21 cellular contexts compared by ENCODE assay signal in the genomic region with DNA sequence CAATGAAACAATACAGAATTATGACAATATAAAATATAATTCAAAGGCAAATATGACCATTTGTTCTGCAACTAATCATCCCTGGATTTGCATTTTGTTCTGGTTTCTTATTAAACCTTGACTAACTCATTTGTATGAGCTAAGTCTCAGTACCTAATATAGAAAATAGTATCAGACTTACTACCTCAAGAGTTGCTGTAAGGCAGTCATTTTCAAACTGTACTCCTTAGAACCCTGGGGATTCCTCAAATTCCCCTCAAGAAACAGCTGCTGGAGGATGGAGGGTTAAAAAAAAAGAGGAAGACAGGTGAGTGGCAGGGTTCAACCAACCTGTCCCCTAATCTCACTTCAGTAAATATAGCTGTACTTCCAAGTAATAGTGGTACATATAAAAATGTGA.
"Had no signal": no experiment of that assay in that cellular context is flagged by ENCODE, and none has a peak within 500 bp of the region (broad histone marks: within the 10 kb centered on the region; RNA-seq: fewer than 3 reads in every experiment).

No MANE protein-coding gene starts in this region.

- H2AFZ ChIP-seq: neural progenitor cell had no signal

- H3K4me3 Mint-ChIP-seq: activated naive CD8-positive, alpha-beta T cell treated with anti-CD3 and anti-CD28 coated beads, Interleukin-2, amount 10 ng/mL, durations not matched to agents 7 days and 5 days; activated T-helper 1 cell treated with anti-CD3 and anti-CD28 coated beads, Interleukin-12 subunit alpha, Interleukin-12 subunit beta, Interleukin-2, Interleukin-4 antibody, amounts not matched to agents 30 ng/mL and 10 ng/mL and 1 ng/mL, durations not matched to agents 14 hours and 24 hours and 36 hours; dendritic cell treated with granulocyte-macrophage colony-stimulating factor and Interleukin-4, amounts not matched to agents 40 ng/mL and 50 ng/mL, for 4 days; naive B cell; neural progenitor cell had no signal

- H3K4me1 Mint-ChIP-seq: neural progenitor cell had no signal

- H3K9ac ChIP-seq: neural progenitor cell had no signal

- H3K4me2 ChIP-seq: neural progenitor cell, smooth muscle cell had no signal

- ATAC-seq: foreskin keratinocyte, psoas muscle had no signal

- H3K27ac ChIP-seq: brain microvascular endothelial cell, foreskin keratinocyte, left lung, neural progenitor cell, psoas muscle, right lobe of liver, stomach, thoracic aorta had no signal

- H3K4me1 ChIP-seq: foreskin keratinocyte, left lung, neural progenitor cell, psoas muscle, right lobe of liver, stomach had no signal

- DNase-seq: activated naive CD4-positive, alpha-beta T cell; activated naive CD8-positive, alpha-beta T cell treated with anti-CD3 and anti-CD28 coated beads, Interleukin-2, amount 10 ng/mL, durations not matched to agents 7 days and 5 days; brain microvascular endothelial cell; effector memory CD4-positive, alpha-beta T cell; foreskin keratinocyte; glutamatergic neuron; hypothalamus; kidney; left lung; mammary epithelial cell; naive B cell; psoas muscle; right lobe of liver; stimulated activated CD4-positive, alpha-beta T cell treated with anti-CD3 and anti-CD28 coated beads, Interleukin-4, amount 100 ng/mL, for 4 hours; stimulated activated CD8-positive, alpha-beta memory T cell treated with anti-CD3 and anti-CD28 coated beads, Interleukin-4, amount 100 ng/mL, for 48 hours; stomach had no signal

- H3K27me3 ChIP-seq: brain microvascular endothelial cell, foreskin keratinocyte, left lung, neural progenitor cell, right lobe of liver, stomach had no signal

- H3K9me3 Mint-ChIP-seq: activated naive CD8-positive, alpha-beta T cell treated with anti-CD3 and anti-CD28 coated beads, Interleukin-2, amount 10 ng/mL, durations not matched to agents 7 days and 5 days; activated T-helper 1 cell treated with anti-CD3 and anti-CD28 coated beads, Interleukin-12 subunit alpha, Interleukin-12 subunit beta, Interleukin-2, Interleukin-4 antibody, amounts not matched to agents 30 ng/mL and 10 ng/mL and 1 ng/mL, durations not matched to agents 14 hours and 24 hours and 36 hours; dendritic cell treated with granulocyte-macrophage colony-stimulating factor and Interleukin-4, amounts not matched to agents 40 ng/mL and 50 ng/mL, for 4 days; naive B cell; neural progenitor cell had no signal

- H3K27me3 Mint-ChIP-seq: activated naive CD8-positive, alpha-beta T cell treated with anti-CD3 and anti-CD28 coated beads, Interleukin-2, amount 10 ng/mL, durations not matched to agents 7 days and 5 days; dendritic cell treated with granulocyte-macrophage colony-stimulating factor and Interleukin-4, amounts not matched to agents 40 ng/mL and 50 ng/mL, for 4 days; naive B cell had no signal

- H3K4me3 ChIP-seq: left lung, neural progenitor cell, psoas muscle, right lobe of liver, smooth muscle cell, stomach, thoracic aorta had no signal

- H3K9me3 ChIP-seq: left lung, psoas muscle, right lobe of liver, stomach, thoracic aorta had no signal

- H3K27ac Mint-ChIP-seq: activated naive CD8-positive, alpha-beta T cell treated with anti-CD3 and anti-CD28 coated beads, Interleukin-2, amount 10 ng/mL, durations not matched to agents 7 days and 5 days; activated T-helper 1 cell treated with anti-CD3 and anti-CD28 coated beads, Interleukin-12 subunit alpha, Interleukin-12 subunit beta, Interleukin-2, Interleukin-4 antibody, amounts not matched to agents 30 ng/mL and 10 ng/mL and 1 ng/mL, durations not matched to agents 14 hours and 24 hours and 36 hours; dendritic cell treated with granulocyte-macrophage colony-stimulating factor and Interleukin-4, amounts not matched to agents 40 ng/mL and 50 ng/mL, for 4 days; neural progenitor cell had no signal
